In the genomic region with DNA sequence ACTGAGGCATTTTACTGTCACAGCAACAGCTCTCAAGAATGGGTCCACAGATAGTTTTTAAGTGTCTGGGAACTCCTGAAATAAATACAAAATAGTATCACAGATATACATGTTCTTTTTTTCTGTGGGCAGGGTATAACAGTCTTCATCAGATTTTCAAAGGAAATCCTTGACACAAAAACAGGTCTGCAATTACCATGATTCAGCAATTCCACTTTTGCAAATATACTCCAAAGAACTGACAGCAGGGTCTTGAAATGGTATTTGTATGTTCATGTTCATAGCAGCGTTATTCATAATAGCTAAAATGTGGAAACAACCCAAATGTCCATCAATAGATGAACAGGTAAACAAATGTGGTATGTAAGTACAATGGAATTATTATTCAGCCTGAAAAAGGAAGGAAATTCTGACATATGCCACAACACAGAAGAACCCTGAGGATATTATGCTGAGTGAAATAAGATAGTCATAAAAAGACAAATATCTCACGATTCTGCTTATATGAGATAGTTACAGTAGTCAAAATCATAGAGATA, we compare ENCODE assay signal across 11 cellular contexts.
DNase-seq lines count a peak whose midpoint lies in the region; ATAC-seq and TF ChIP-seq lines count a peak whose summit lies in the region.
"Had no signal": no experiment of that assay in that cellular context is flagged by ENCODE, and none has a peak within 500 bp of the region (broad histone marks: within the 10 kb centered on the region; RNA-seq: fewer than 3 reads in every experiment).

No MANE protein-coding gene starts in this region.

- no peaks in the 10 kb centered on the region for H3K27me3 Mint-ChIP-seq in HFFc6 (ENCODE audit: insufficient read depth)
- no peaks in the 10 kb centered on the region for H3K27me3 Mint-ChIP-seq in activated naive CD8-positive, alpha-beta T cell
- H3K27me3 Mint-ChIP-seq in mesothelial cell of epicardium (ENCODE audit: low read depth) = no peaks in the 10 kb centered on the region
- H3K27me3 Mint-ChIP-seq in chondrocyte (ENCODE audit: low read depth) = no peaks in the 10 kb centered on the region
- H3K27me3 Mint-ChIP-seq: type B pancreatic cell had no signal

- H3K27ac Mint-ChIP-seq in HFFc6 = peak overlapping the region; percentile 29
- peak overlapping the region; percentile 22 for H3K27ac Mint-ChIP-seq in activated naive CD8-positive, alpha-beta T cell
- H3K27ac Mint-ChIP-seq in mesothelial cell of epicardium = peak overlapping the region; percentile 66
- no peak overlapping the region for H3K27ac Mint-ChIP-seq in chondrocyte (ENCODE audit: unreplicated experiment)

- peak overlapping the region; percentile 65 to 94 (median 89); a peak in 21 of 22 replicates for H3K27ac ChIP-seq in BLaER1 treated with 17β-estradiol and CSF1 and Interleukin-3, amounts not matched to agents 10 nM and 100 nM

- H3K36me3 Mint-ChIP-seq in HFFc6 (ENCODE audit: low read depth) (peaks cover 26% of the 10 kb centered on the region), mesothelial cell of epicardium (peaks cover 17% of the 10 kb centered on the region), chondrocyte (ENCODE audit: low read depth) (peaks cover 14% of the 10 kb centered on the region)
- peaks cover 28% of the 10 kb centered on the region for H3K36me3 Mint-ChIP-seq in activated naive CD8-positive, alpha-beta T cell

- TF ChIP-seq CTCF in HFFc6 (IDR thresholded peaks at IDR 0.05) (no peak), mesothelial cell of epicardium (IDR thresholded peaks at IDR 0.05; ENCODE audit: unreplicated experiment) (no peak), chondrocyte (IDR thresholded peaks at IDR 0.05) (no peak)

- H3K9me3 ChIP-seq in BLaER1 treated with 17β-estradiol and CSF1 and Interleukin-3, amounts not matched to agents 10 nM and 100 nM (replicated peaks in 1 of 11) = no peaks in the 10 kb centered on the region; a peak in 1 of 22 replicates

- no peak overlapping the region for H3K4me3 Mint-ChIP-seq in HFFc6
- H3K4me3 Mint-ChIP-seq in activated naive CD8-positive, alpha-beta T cell = peak overlapping the region; percentile 15
- no peak overlapping the region for H3K4me3 Mint-ChIP-seq in mesothelial cell of epicardium
- no peak overlapping the region for H3K4me3 Mint-ChIP-seq in chondrocyte (ENCODE audit: unreplicated experiment)
- H3K4me3 Mint-ChIP-seq: type B pancreatic cell had no signal

- H3K9me3 Mint-ChIP-seq in HFFc6 = no peaks in the 10 kb centered on the region
- H3K9me3 Mint-ChIP-seq in activated naive CD8-positive, alpha-beta T cell (ENCODE audit: low read depth) = no peaks in the 10 kb centered on the region
- H3K9me3 Mint-ChIP-seq in mesothelial cell of epicardium = no peaks in the 10 kb centered on the region
- no peaks in the 10 kb centered on the region for H3K9me3 Mint-ChIP-seq in chondrocyte (ENCODE audit: low read depth)
- H3K9me3 Mint-ChIP-seq: type B pancreatic cell had no signal

- DNase-seq in HFFc6 (no peak), mesothelial cell of epicardium (ENCODE audit: low spot score in 2 of 2, unreplicated experiment in 2 of 2) (no peak), NCI-H2227 (lab: John Stamatoyannopoulos, UW; ENCODE audit: unreplicated experiment) (no peak), chondrocyte (ENCODE audit: low spot score) (no peak), NCI-H446 (lab: John Stamatoyannopoulos, UW) (no peak)
- DNase-seq: left colon, NCI-H748 treated with DMSO at 0.1 percent for 48 hours had no signal

- peaks cover 58 to 86% (median 70%) of the 10 kb centered on the region in 10 experiments for H3K4me1 ChIP-seq in BLaER1 treated with 17β-estradiol and CSF1 and Interleukin-3, amounts not matched to agents 10 nM and 100 nM

- H3K36me3 ChIP-seq in BLaER1 treated with 17β-estradiol and CSF1 and Interleukin-3, amounts not matched to agents 10 nM and 100 nM = peaks cover 29 to 54% (median 40%) of the 10 kb centered on the region in 11 experiments

- ATAC-seq in GM18870 (IDR thresholded peaks at IDR 0.05; ENCODE audit: unreplicated experiment) = no peak
- ATAC-seq: left colon had no signal

- H4K20me1 ChIP-seq in BLaER1 treated with 17β-estradiol and CSF1 and Interleukin-3, amounts not matched to agents 10 nM and 100 nM = no peaks in the 10 kb centered on the region

- peak overlapping the region in 8 of 10 experiments; percentile 9 to 49 (median 39); a peak in 11 of 20 replicates for H3K4me3 ChIP-seq in BLaER1 treated with 17β-estradiol and CSF1 and Interleukin-3, amounts not matched to agents 10 nM and 100 nM

- H3K9ac ChIP-seq in BLaER1 treated with 17β-estradiol and CSF1 and Interleukin-3, amounts not matched to agents 10 nM and 100 nM = peak overlapping the region; percentile 54 to 76 (median 66); a peak in 21 of 22 replicates

- H3K4me1 Mint-ChIP-seq in HFFc6 (ENCODE audit: low read depth) (peaks cover 14% of the 10 kb centered on the region), mesothelial cell of epicardium (peaks cover 9% of the 10 kb centered on the region), chondrocyte (ENCODE audit: low read depth) (peaks cover 8% of the 10 kb centered on the region)
- H3K4me1 Mint-ChIP-seq in activated naive CD8-positive, alpha-beta T cell (ENCODE audit: low read depth) = peaks cover 26% of the 10 kb centered on the region

- H3K4me2 ChIP-seq in BLaER1 treated with 17β-estradiol and CSF1 and Interleukin-3, amounts not matched to agents 10 nM and 100 nM = peak overlapping the region; percentile 52 to 95 (median 81)

- H3K27me3 ChIP-seq in BLaER1 treated with 17β-estradiol and CSF1 and Interleukin-3, amounts not matched to agents 10 nM and 100 nM = no peaks in the 10 kb centered on the region
